Comparison of ENCODE assay signal across 10 cellular contexts in the genomic region with DNA sequence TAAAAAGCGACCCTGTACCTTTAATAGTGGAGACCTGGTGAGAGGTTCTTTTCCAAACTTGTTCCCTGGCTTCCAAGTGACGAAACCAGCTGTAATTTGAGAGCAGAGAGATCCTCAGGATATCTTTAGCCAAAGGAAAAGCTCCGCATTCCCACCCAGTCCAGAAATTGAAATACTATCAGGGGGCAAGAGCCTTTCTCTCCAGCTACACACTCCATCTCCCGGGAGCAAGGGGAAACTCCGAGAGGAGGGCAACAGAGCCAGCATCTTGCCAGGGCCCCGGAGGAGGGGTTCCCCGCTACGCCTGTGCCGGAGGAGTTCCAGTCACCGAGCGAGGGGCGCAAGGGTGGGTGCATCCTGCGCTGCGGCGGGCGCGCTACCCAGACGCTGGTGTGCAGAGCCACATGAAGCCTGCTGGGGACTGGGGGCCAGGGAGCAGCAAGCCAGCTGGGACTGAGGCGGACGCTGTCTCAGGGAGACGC. TPM values are rescaled to one million over a fixed set of nuclear protein-coding genes. Genes with fewer than 3 reads are reported as not detected.
DNase-seq lines count a peak whose midpoint lies in the region; ATAC-seq and TF ChIP-seq lines count a peak whose summit lies in the region.
"Had no signal": no experiment of that assay in that cellular context is flagged by ENCODE, and none has a peak within 500 bp of the region (broad histone marks: within the 10 kb centered on the region; RNA-seq: fewer than 3 reads in every experiment).

FIBIN (plus strand) TSS at position 148 of the 482 bp plus-strand sequence. CDS start 415 bp downstream, outside the sequence.

- H3K27me3 ChIP-seq in osteoblast (ENCODE audit: insufficient read depth, low read length), result no peaks in the 10 kb centered on the region

- ATAC-seq in Right ventricle myocardium inferior (peak; percentile 65), HG03108 (IDR thresholded peaks at IDR 0.05; ENCODE audit: unreplicated experiment) (no peak), HG02610 (IDR thresholded peaks at IDR 0.05; ENCODE audit: unreplicated experiment) (no peak)

- no peak; the same call in 1 of the 2 replicates for TF ChIP-seq CTCF in AG10803 (conservative IDR thresholded peaks at IDR 0.05; ENCODE audit: low read length)
- no peak for TF ChIP-seq CTCF in WI38 (IDR thresholded peaks at IDR 0.05; ENCODE audit: low read depth, low read length)
- no peak for TF ChIP-seq CTCF in osteoblast (IDR thresholded peaks at IDR 0.05; ENCODE audit: extremely low read depth, low read depth, low read length)
- no peak for TF ChIP-seq CTCF in GM20000 (IDR thresholded peaks at IDR 0.05; ENCODE audit: extremely low read depth, missing control alignments)

- H3K4me2 ChIP-seq in osteoblast (ENCODE audit: insufficient read depth, low read length), result peak within 1 kb of the TSS; percentile 86

- intact Hi-C loops in Right ventricle myocardium inferior (cut with DNase I), result loop anchor here (10.0 kb wide), 2 partner anchors 129 to 239 kb away; no protein-coding TSS in a partner anchor

- DNase-seq in AG10803 (ENCODE audit: low read depth) (peak; percentile 75), Right ventricle myocardium inferior (ENCODE audit: missing footprints) (peak; percentile 59), osteoblast (ENCODE audit: insufficient read length, low spot score, missing footprints) (peak; percentile 75), GM20000 (ENCODE audit: low spot score) (no peak), T-helper 1 cell (no peak)
- DNase-seq: COR-L47 had no signal

- H4K20me1 ChIP-seq in osteoblast (ENCODE audit: insufficient read depth, low read length), result no peaks in the 10 kb centered on the region

- H3K9me3 ChIP-seq in osteoblast (ENCODE audit: low read depth, low read length), result no peaks in the 10 kb centered on the region

- H2AFZ ChIP-seq in osteoblast (ENCODE audit: low read length), result peak within 1 kb of the TSS; percentile 91

- H3K27ac ChIP-seq in osteoblast (ENCODE audit: low read depth, low read length), result peak within 1 kb of the TSS; percentile 49

- H3K79me2 ChIP-seq in osteoblast (ENCODE audit: insufficient read depth, low read length), result peaks cover 6% of the 10 kb centered on the region

- H3K4me3 ChIP-seq in AG10803 (ENCODE audit: low read length) (peak within 1 kb of the TSS; percentile 86), WI38 (ENCODE audit: low read depth, low read length) (peak within 1 kb of the TSS; percentile 76), osteoblast (ENCODE audit: insufficient read depth, low read length) (peak within 1 kb of the TSS; percentile 83)

- peaks cover 20% of the 10 kb centered on the region for H3K4me1 ChIP-seq in osteoblast (ENCODE audit: insufficient read depth, low read length)

- no peaks in the 10 kb centered on the region for H3K36me3 ChIP-seq in osteoblast (ENCODE audit: insufficient read depth, low read length)

RNA-seq across cellular contexts. Expression of gene FIBIN, which starts in this region (rescaled TPM):
- total RNA-seq in Right ventricle myocardium inferior, result 8.3 TPM
- total RNA-seq in osteoblast, result 22.1 and 30.0 TPM in 2 replicates
- total RNA-seq: glomerular endothelial cell had no signal

Comparison
In these comparisons a context has a peak if more than half of its experiments do, and no peak if none do; other contexts are left out.
1. DNase-seq: peak in AG10803 (single experiment), Right ventricle myocardium inferior (single experiment) and osteoblast (single experiment); none in GM20000 (single experiment) and T-helper 1 cell (0 of 5).
2. Peak in every context shown above with its lines, with median percentiles within 50 percentile points of each other: H3K4me3 ChIP-seq.